ENCODE assay signal across 11 cellular contexts in genomic region chr6:53067307-53067706, GRCh38. TPM values are rescaled to one million over a fixed set of nuclear protein-coding genes. Genes with fewer than 3 reads are reported as not detected.
DNase-seq lines count a peak whose midpoint lies in the region; ATAC-seq and TF ChIP-seq lines count a peak whose summit lies in the region.
"Had no signal": no experiment of that assay in that cellular context is flagged by ENCODE, and none has a peak within 500 bp of the region (broad histone marks: within the 10 kb centered on the region; RNA-seq: fewer than 3 reads in every experiment).

No MANE protein-coding gene starts in this region.

- TF ChIP-seq CTCF in OCI-LY3 (IDR thresholded peaks at IDR 0.05; ENCODE audit: low read depth, low read length), result no peak
- no peak for TF ChIP-seq CTCF in brain (conservative IDR thresholded peaks at IDR 0.05)
- no peak for TF ChIP-seq CTCF in osteoblast (IDR thresholded peaks at IDR 0.05; ENCODE audit: extremely low read depth, low read depth, low read length)

- H3K4me1 ChIP-seq in OCI-LY3 (ENCODE audit: low read length) (peaks cover 56% of the 10 kb centered on the region), osteoblast (ENCODE audit: insufficient read depth, low read length) (peaks cover 15% of the 10 kb centered on the region)

- H3K36me3 ChIP-seq in OCI-LY3 (replicated peaks; ENCODE audit: low read depth, low read length) (peaks cover 13% of the 10 kb centered on the region), osteoblast (ENCODE audit: insufficient read depth, low read length) (peaks cover 10% of the 10 kb centered on the region)

- ATAC-seq in GM21576 (IDR thresholded peaks at IDR 0.05; ENCODE audit: unreplicated experiment), result no peak
- ATAC-seq: activated CD8-positive, alpha-beta memory T cell treated with anti-CD3 and anti-CD28 coated beads, Interleukin-2, amount 10 ng/mL, durations not matched to agents 7 days and 5 days had no signal

- H3K4me3 ChIP-seq in OCI-LY3 (ENCODE audit: low read length), result no peak overlapping the region
- no peak overlapping the region for H3K4me3 ChIP-seq in osteoblast (ENCODE audit: insufficient read depth, low read length)

- no peak overlapping the region for H3K27ac Mint-ChIP-seq in T-helper 1 cell treated with Interleukin-12 subunit alpha and Interleukin-12 subunit beta and Interleukin-4 antibody, amounts not matched to agents 30 μg/mL and 1 μg/mL, for 36 hours
- H3K27ac Mint-ChIP-seq in brain, result peak overlapping the region in 1 of 5 experiments; percentile 99

- H3K79me2 ChIP-seq in OCI-LY3 (ENCODE audit: low read length) (peaks cover 46% of the 10 kb centered on the region), osteoblast (ENCODE audit: insufficient read depth, low read length) (peaks cover 60% of the 10 kb centered on the region)

- H2AFZ ChIP-seq in OCI-LY3 (ENCODE audit: low read depth, low read length) (no peak overlapping the region), osteoblast (ENCODE audit: low read length) (no peak overlapping the region)

- H3K36me3 Mint-ChIP-seq in T-helper 1 cell treated with Interleukin-12 subunit alpha and Interleukin-12 subunit beta and Interleukin-4 antibody, amounts not matched to agents 30 μg/mL and 1 μg/mL, for 36 hours (ENCODE audit: low read depth), result peaks cover 7% of the 10 kb centered on the region
- peaks cover 7% of the 10 kb centered on the region for H3K36me3 Mint-ChIP-seq in brain

- H3K27me3 ChIP-seq in OCI-LY3 (ENCODE audit: low read depth, low read length), result no peaks in the 10 kb centered on the region
- H3K27me3 ChIP-seq in osteoblast (ENCODE audit: insufficient read depth, low read length), result no peaks in the 10 kb centered on the region

- H3K4me2 ChIP-seq in OCI-LY3 (ENCODE audit: low read length), result peak overlapping the region; percentile 79
- peak overlapping the region; percentile 94 for H3K4me2 ChIP-seq in osteoblast (ENCODE audit: insufficient read depth, low read length)

- H3K9ac ChIP-seq in OCI-LY3 (ENCODE audit: low read length), result no peak overlapping the region

- H4K20me1 ChIP-seq in OCI-LY3 (ENCODE audit: insufficient read depth, low read length) (peaks cover 15% of the 10 kb centered on the region), osteoblast (ENCODE audit: insufficient read depth, low read length) (peaks cover 26% of the 10 kb centered on the region)

- peak overlapping the region; percentile 63 for H3K4me3 Mint-ChIP-seq in T-helper 1 cell treated with Interleukin-12 subunit alpha and Interleukin-12 subunit beta and Interleukin-4 antibody, amounts not matched to agents 30 μg/mL and 1 μg/mL, for 36 hours
- H3K4me3 Mint-ChIP-seq in brain, result peak overlapping the region; percentile 96 to 100 (median 100)

- H3K27ac ChIP-seq in OCI-LY3 (ENCODE audit: low read length) (0 out of 2 replicates have a peak overlapping the region, but pooled peaks have one; percentile 15), osteoblast (ENCODE audit: low read depth, low read length) (no peak overlapping the region)

- no peaks in the 10 kb centered on the region for H3K27me3 Mint-ChIP-seq in T-helper 1 cell treated with Interleukin-12 subunit alpha and Interleukin-12 subunit beta and Interleukin-4 antibody, amounts not matched to agents 30 μg/mL and 1 μg/mL, for 36 hours (ENCODE audit: low read depth)
- peaks cover 4% of the 10 kb centered on the region for H3K27me3 Mint-ChIP-seq in brain
- H3K27me3 Mint-ChIP-seq: activated CD8-positive, alpha-beta memory T cell treated with anti-CD3 and anti-CD28 coated beads, Interleukin-2, amount 10 ng/mL, durations not matched to agents 7 days and 5 days; naive B cell had no signal

- H3K4me1 Mint-ChIP-seq in T-helper 1 cell treated with Interleukin-12 subunit alpha and Interleukin-12 subunit beta and Interleukin-4 antibody, amounts not matched to agents 30 μg/mL and 1 μg/mL, for 36 hours (ENCODE audit: low read depth), result peaks cover 25% of the 10 kb centered on the region
- H3K4me1 Mint-ChIP-seq in brain, result peaks cover 50% of the 10 kb centered on the region

- DNase-seq in T-helper 1 cell (no peak), osteoblast (ENCODE audit: insufficient read length, low spot score, missing footprints) (peak; percentile 47), kidney tubule cell (ENCODE audit: low spot score) (no peak), NCI-H128 (lab: John Stamatoyannopoulos, UW; ENCODE audit: unreplicated experiment) (no peak)
- DNase-seq: activated CD8-positive, alpha-beta memory T cell treated with anti-CD3 and anti-CD28 coated beads, Interleukin-2, amount 10 ng/mL, durations not matched to agents 7 days and 5 days; naive B cell; NCI-H774 had no signal

- no peaks in the 10 kb centered on the region for H3K9me3 Mint-ChIP-seq in T-helper 1 cell treated with Interleukin-12 subunit alpha and Interleukin-12 subunit beta and Interleukin-4 antibody, amounts not matched to agents 30 μg/mL and 1 μg/mL, for 36 hours
- no peaks in the 10 kb centered on the region for H3K9me3 Mint-ChIP-seq in brain
- H3K9me3 Mint-ChIP-seq: naive B cell had no signal

- H3K9me3 ChIP-seq in OCI-LY3 (ENCODE audit: insufficient read depth, low read length) (no peaks in the 10 kb centered on the region), osteoblast (ENCODE audit: low read depth, low read length) (no peaks in the 10 kb centered on the region)

RNA-seq across cellular contexts. Expression of gene FBXO9, which starts 2.1 kb away (rescaled TPM):
- 24.1 TPM for polyA plus RNA-seq in brain (ENCODE audit: insufficient read depth, low read depth, low replicate concordance)
- total RNA-seq in osteoblast, result 45.1 and 53.6 TPM in 2 replicates

RNA-seq across cellular contexts. Expression of gene CILK1, which starts 5.7 kb away (rescaled TPM):
- polyA plus RNA-seq in brain (ENCODE audit: insufficient read depth, low read depth, low replicate concordance), result 2.9 TPM
- total RNA-seq in osteoblast, result 17.4 and 20.0 TPM in 2 replicates
